Comparison of ENCODE assay signal across 2 cellular contexts in the genomic region with DNA sequence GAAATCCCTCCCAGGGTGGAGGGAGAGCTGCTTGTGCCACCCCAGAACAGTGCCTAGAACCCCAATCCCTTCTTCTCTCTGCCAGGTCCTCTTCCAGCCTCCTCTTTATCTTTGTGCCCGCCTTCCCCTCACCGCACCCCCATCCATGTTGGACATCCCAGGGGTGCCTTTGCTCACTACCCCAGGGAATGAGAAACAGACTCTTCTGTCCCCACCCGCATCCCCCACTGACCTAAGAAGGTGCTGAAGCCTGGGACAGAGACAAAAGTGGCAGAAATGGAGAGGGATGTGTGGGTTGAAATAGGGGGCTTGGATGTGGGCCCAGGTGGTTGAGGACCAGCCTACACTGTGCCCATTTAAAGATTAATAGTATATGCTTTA.
TF ChIP-seq lines count a peak whose summit lies in the region.

No MANE protein-coding gene starts in this region.

TF ChIP-seq in SK-N-SH, 30 proteins besides CTCF, POLR2A, EP300 and RAD21 (continued from another document):
- TF ChIP-seq, protein P1, sequence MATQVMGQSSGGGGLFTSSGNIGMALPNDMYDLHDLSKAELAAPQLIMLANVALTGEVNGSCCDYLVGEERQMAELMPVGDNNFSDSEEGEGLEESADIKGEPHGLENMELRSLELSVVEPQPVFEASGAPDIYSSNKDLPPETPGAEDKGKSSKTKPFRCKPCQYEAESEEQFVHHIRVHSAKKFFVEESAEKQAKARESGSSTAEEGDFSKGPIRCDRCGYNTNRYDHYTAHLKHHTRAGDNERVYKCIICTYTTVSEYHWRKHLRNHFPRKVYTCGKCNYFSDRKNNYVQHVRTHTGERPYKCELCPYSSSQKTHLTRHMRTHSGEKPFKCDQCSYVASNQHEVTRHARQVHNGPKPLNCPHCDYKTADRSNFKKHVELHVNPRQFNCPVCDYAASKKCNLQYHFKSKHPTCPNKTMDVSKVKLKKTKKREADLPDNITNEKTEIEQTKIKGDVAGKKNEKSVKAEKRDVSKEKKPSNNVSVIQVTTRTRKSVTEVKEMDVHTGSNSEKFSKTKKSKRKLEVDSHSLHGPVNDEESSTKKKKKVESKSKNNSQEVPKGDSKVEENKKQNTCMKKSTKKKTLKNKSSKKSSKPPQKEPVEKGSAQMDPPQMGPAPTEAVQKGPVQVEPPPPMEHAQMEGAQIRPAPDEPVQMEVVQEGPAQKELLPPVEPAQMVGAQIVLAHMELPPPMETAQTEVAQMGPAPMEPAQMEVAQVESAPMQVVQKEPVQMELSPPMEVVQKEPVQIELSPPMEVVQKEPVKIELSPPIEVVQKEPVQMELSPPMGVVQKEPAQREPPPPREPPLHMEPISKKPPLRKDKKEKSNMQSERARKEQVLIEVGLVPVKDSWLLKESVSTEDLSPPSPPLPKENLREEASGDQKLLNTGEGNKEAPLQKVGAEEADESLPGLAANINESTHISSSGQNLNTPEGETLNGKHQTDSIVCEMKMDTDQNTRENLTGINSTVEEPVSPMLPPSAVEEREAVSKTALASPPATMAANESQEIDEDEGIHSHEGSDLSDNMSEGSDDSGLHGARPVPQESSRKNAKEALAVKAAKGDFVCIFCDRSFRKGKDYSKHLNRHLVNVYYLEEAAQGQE (IDR thresholded peaks at IDR 0.05; ENCODE audit: low read depth, low read length) = no peak
- TF ChIP-seq EZH2phosphoT487 (IDR thresholded peaks at IDR 0.05; ENCODE audit: borderline replicate concordance, low read depth) (no peak), CHD2 (IDR thresholded peaks at IDR 0.05; ENCODE audit: low read length, partially characterized antibody) (no peak), GABPA (IDR thresholded peaks at IDR 0.05; ENCODE audit: low read depth) (no peak), FOSL2 (IDR thresholded peaks at IDR 0.05; ENCODE audit: borderline replicate concordance, low read depth) (no peak), YY1 (IDR thresholded peaks at IDR 0.05; ENCODE audit: low read depth) (no peak), MXI1 (IDR thresholded peaks at IDR 0.05; ENCODE audit: low read depth, low read length) (no peak), RFX5 (IDR thresholded peaks at IDR 0.05; ENCODE audit: low read length) (no peak), TCF12 (IDR thresholded peaks at IDR 0.05) (no peak), SMC3 (IDR thresholded peaks at IDR 0.05; ENCODE audit: low read depth, low read length) (no peak), FOXJ3 (CRISPR knock-in tag; IDR thresholded peaks at IDR 0.05) (no peak), TAF1 (IDR thresholded peaks at IDR 0.05; ENCODE audit: borderline replicate concordance, low read depth, low read length) (no peak)
- TF ChIP-seq, protein P2, sequence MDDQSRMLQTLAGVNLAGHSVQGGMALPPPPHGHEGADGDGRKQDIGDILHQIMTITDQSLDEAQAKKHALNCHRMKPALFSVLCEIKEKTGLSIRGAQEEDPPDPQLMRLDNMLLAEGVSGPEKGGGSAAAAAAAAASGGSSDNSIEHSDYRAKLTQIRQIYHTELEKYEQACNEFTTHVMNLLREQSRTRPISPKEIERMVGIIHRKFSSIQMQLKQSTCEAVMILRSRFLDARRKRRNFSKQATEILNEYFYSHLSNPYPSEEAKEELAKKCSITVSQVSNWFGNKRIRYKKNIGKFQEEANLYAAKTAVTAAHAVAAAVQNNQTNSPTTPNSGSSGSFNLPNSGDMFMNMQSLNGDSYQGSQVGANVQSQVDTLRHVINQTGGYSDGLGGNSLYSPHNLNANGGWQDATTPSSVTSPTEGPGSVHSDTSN (IDR thresholded peaks at IDR 0.05) = no peak
- TF ChIP-seq, protein P3, sequence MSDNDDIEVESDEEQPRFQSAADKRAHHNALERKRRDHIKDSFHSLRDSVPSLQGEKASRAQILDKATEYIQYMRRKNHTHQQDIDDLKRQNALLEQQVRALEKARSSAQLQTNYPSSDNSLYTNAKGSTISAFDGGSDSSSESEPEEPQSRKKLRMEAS (IDR thresholded peaks at IDR 0.05; ENCODE audit: low read depth) = no peak
TF ChIP-seq in SK-N-SH: peak in this region for 0.

TF ChIP-seq in SK-N-SH treated with all-trans-retinoic acid at 6 μM for 48 hours, 23 proteins besides CTCF, POLR2A, EP300 and RAD21 (continued from another document):
- TF ChIP-seq ZNF70 (CRISPR knock-in tag; IDR thresholded peaks at IDR 0.05) (no peak), PPARA (CRISPR knock-in tag; IDR thresholded peaks at IDR 0.05; ENCODE audit: borderline replicate concordance) (no peak)
